Comparison of ENCODE assay signal across 8 cellular contexts in genomic region chr7:877312-878232, GRCh38. TPM values are rescaled to one million over a fixed set of nuclear protein-coding genes. Genes with fewer than 3 reads are reported as not detected.
DNase-seq lines count a peak whose midpoint lies in the region; ATAC-seq and TF ChIP-seq lines count a peak whose summit lies in the region.

No MANE protein-coding gene starts in this region.

- H3K36me3 ChIP-seq in ovary = no peaks in the 10 kb centered on the region

- intact Hi-C loops in ovary (cut with DNase I) = loop anchor here in 2 of 4 donors (10.0 kb wide), 2 partner anchors 93 to 353 kb away; no protein-coding TSS in a partner anchor

- TF ChIP-seq EP300 in ovary (IDR thresholded peaks at IDR 0.05) = no peak

- H3K9me3 ChIP-seq in ovary = no peaks in the 10 kb centered on the region

- WGBS in ovary, 3 donors = 11 to 18% (median 12%) methylated on average over 40 to 47 of the region's 47 CpGs

- H3K4me1 ChIP-seq in ovary (ENCODE audit: insufficient read depth) = peaks cover 23% of the 10 kb centered on the region

- no peak for TF ChIP-seq POLR2A in erythroblast (IDR thresholded peaks at IDR 0.05; ENCODE audit: low read length)
- no peak for TF ChIP-seq POLR2A in ovary (IDR thresholded peaks at IDR 0.05)

- peak overlapping the region; percentile 95 for H3K4me3 ChIP-seq in ovary

- no peak for TF ChIP-seq CTCF in ovary (IDR thresholded peaks at IDR 0.05)

- ATAC-seq in HG02885 (IDR thresholded peaks at IDR 0.05; ENCODE audit: poor library complexity, unreplicated experiment) = no peak

- H3K27me3 ChIP-seq in ovary = no peaks in the 10 kb centered on the region

- no peak overlapping the region for H3K27ac ChIP-seq in ovary

- DNase-seq in NCI-H146 (lab: John Stamatoyannopoulos, UW) (peak; percentile 22), NCI-H146 treated with DMSO at 0.1 percent for 48 hours (lab: John Stamatoyannopoulos, UW; ENCODE audit: unreplicated experiment) (no peak), RPMI8226 (peak; percentile 49), erythroblast (lab: John Stamatoyannopoulos, UW) (peak; percentile 76 to 79), ovary (peak in 4 of 5 donors; percentile 45 to 70 (median 61)), C1 segment of cervical spinal cord (lab: John Stamatoyannopoulos, UW) (no peak)
- DNase-seq in stimulated activated CD4-positive, alpha-beta T cell treated with anti-CD3 and anti-CD28 coated beads, Interleukin-4, amount 100 ng/mL, for 4 hours = no peak

RNA-seq across cellular contexts. Expression of gene GET4, which starts 1.2 kb away (rescaled TPM):
- total RNA-seq in ovary = 10 to 100 TPM; 16.8 to 37.6 (median 30.4) TPM
- 10 to 100 TPM in 1 of 2 donors, 1 to 10 TPM in 1; 7.2 to 37.2 TPM for polyA plus RNA-seq in ovary

RNA-seq across cellular contexts. Expression of gene SUN1, which starts 45.3 kb away (rescaled TPM):
- total RNA-seq in ovary = 100 to 1,000 TPM; 140 to 196 (median 154) TPM
- polyA plus RNA-seq in ovary = 100 to 1,000 TPM; 100 to 135 TPM

Comparison
In these comparisons a context has a peak if more than half of its experiments do, and no peak if none do; other contexts are left out.
1. DNase-seq: peak in NCI-H146 (single experiment), RPMI8226 (single experiment), erythroblast (2 of 2) and ovary (4 of 5); none in NCI-H146 treated with DMSO at 0.1 percent for 48 hours (single experiment), C1 segment of cervical spinal cord (0 of 14) and stimulated activated CD4-positive, alpha-beta T cell treated with anti-CD3 and anti-CD28 coated beads, Interleukin-4, amount 100 ng/mL, for 4 hours (0 of 2).